In genomic region chr17:8248751-8249607, GRCh38 we compare ENCODE assay signal across 8 cellular contexts. TPM values are rescaled to one million over a fixed set of nuclear protein-coding genes. Genes with fewer than 3 reads are reported as not detected.
DNase-seq lines count a peak whose midpoint lies in the region; ATAC-seq and TF ChIP-seq lines count a peak whose summit lies in the region.

TSS of gene PFAS (plus strand) at chr17:8249289. CDS start at chr17:8253938, 4,649 bp downstream.

- H3K9me3 Mint-ChIP-seq in activated CD4-positive, alpha-beta T cell treated with anti-CD3 and anti-CD28 coated beads, Interleukin-2, amount 10 ng/mL, durations not matched to agents 24 days and 14 days, result no peaks in the 10 kb centered on the region

- intact Hi-C loops in activated CD4-positive, alpha-beta T cell treated with anti-CD3 and anti-CD28 coated beads, Interleukin-2, amount 10 ng/mL, durations not matched to agents 24 days and 14 days (cut with micrococcal nuclease), result loop anchor here (1.0 to 5.0 kb wide), 6 partner anchors 27 to 134 kb away; partner anchors contain the start of genes RANGRF and RPL26
- intact Hi-C loops in colonic mucosa (cut with DNase I), result no loop called here
- intact Hi-C loops in left colon (cut with DNase I, micrococcal nuclease), result loop anchor here in 1 of 2 donors (10.0 kb wide), 1 partner anchor 46 kb away; the partner anchor contains the start of gene SLC25A35

- no peaks in the 10 kb centered on the region for H3K4me1 ChIP-seq in colonic mucosa

- peak within 1 kb of the TSS; percentile 98 for H3K27ac ChIP-seq in colonic mucosa

- no peaks in the 10 kb centered on the region for H3K36me3 ChIP-seq in colonic mucosa

- H3K4me1 Mint-ChIP-seq in activated CD4-positive, alpha-beta T cell treated with anti-CD3 and anti-CD28 coated beads, Interleukin-2, amount 10 ng/mL, durations not matched to agents 24 days and 14 days, result peaks cover 36% of the 10 kb centered on the region

- ATAC-seq in HG03457 (IDR thresholded peaks at IDR 0.05; ENCODE audit: unreplicated experiment) (peak; percentile 43), left colon (peak; percentile 70)

- peak within 1 kb of the TSS; percentile 63 to 71 for H3K9ac ChIP-seq in colonic mucosa (ENCODE audit: low read depth in 2 of 2, low read length in 2 of 2)

- no peak for TF ChIP-seq CTCF in AG09309 (IDR thresholded peaks at IDR 0.05; ENCODE audit: control insufficient read depth, insufficient read depth, low read depth, low read length, missing control alignments)
- no peak for TF ChIP-seq CTCF in colonic mucosa (IDR thresholded peaks at IDR 0.05)

- peaks cover 29% of the 10 kb centered on the region for H3K36me3 Mint-ChIP-seq in activated CD4-positive, alpha-beta T cell treated with anti-CD3 and anti-CD28 coated beads, Interleukin-2, amount 10 ng/mL, durations not matched to agents 24 days and 14 days (ENCODE audit: low read depth)

- DNase-seq in AG09309 (ENCODE audit: low read depth), result peak; percentile 58
- peak; percentile 80 to 92 for DNase-seq in NCI-H526 (lab: John Stamatoyannopoulos, UW)
- peak; percentile 99 for DNase-seq in activated CD4-positive, alpha-beta T cell treated with anti-CD3 and anti-CD28 coated beads, Interleukin-2, amount 10 ng/mL, durations not matched to agents 24 days and 14 days
- peak; percentile 98 for DNase-seq in colonic mucosa
- peak; percentile 96 to 98 for DNase-seq in left colon
- peak; percentile 96 to 99 (median 96) for DNase-seq in stimulated activated CD4-positive, alpha-beta T cell treated with anti-CD3 and anti-CD28 coated beads, Interleukin-1b, Interleukin-23, amount 100 ng/mL, for 24 hours (ENCODE audit: low read depth in 4 of 4, low spot score in 1 of 4)

- H3K27me3 Mint-ChIP-seq in activated CD4-positive, alpha-beta T cell treated with anti-CD3 and anti-CD28 coated beads, Interleukin-2, amount 10 ng/mL, durations not matched to agents 24 days and 14 days, result no peaks in the 10 kb centered on the region

- TF ChIP-seq POLR2A in GM18951 (IDR thresholded peaks at IDR 0.05; ENCODE audit: extremely low read depth, insufficient read depth, insufficient read length), result peak; percentile 78

- peak within 1 kb of the TSS; percentile 98 for H3K4me3 ChIP-seq in AG09309 (ENCODE audit: control insufficient read depth, low read depth, low read length)
- peak within 1 kb of the TSS; percentile 70 for H3K4me3 ChIP-seq in colonic mucosa

- peak within 1 kb of the TSS; percentile 92 for H3K4me3 Mint-ChIP-seq in activated CD4-positive, alpha-beta T cell treated with anti-CD3 and anti-CD28 coated beads, Interleukin-2, amount 10 ng/mL, durations not matched to agents 24 days and 14 days

- peak within 1 kb of the TSS; percentile 99 for H3K27ac Mint-ChIP-seq in activated CD4-positive, alpha-beta T cell treated with anti-CD3 and anti-CD28 coated beads, Interleukin-2, amount 10 ng/mL, durations not matched to agents 24 days and 14 days

- H3K9me3 ChIP-seq in colonic mucosa, result no peaks in the 10 kb centered on the region

- H3K27me3 ChIP-seq in colonic mucosa, result no peaks in the 10 kb centered on the region

- in situ Hi-C loops in GM18951 (cut with MboI; ENCODE audit: low sequenced_read_pairs, unreplicated experiment), result no loop called here

RNA-seq across cellular contexts. Expression of gene PFAS, which starts in this region (rescaled TPM):
- 208 and 211 TPM in 2 replicates for total RNA-seq in activated CD4-positive, alpha-beta T cell treated with anti-CD3 and anti-CD28 coated beads, Interleukin-2, amount 10 ng/mL, durations not matched to agents 24 days and 14 days
- total RNA-seq in colonic mucosa (10 to 100 TPM; 13.6 to 61.7 TPM), left colon (10 to 100 TPM; 17.0 to 23.9 TPM)

Comparison
In these comparisons a context has a peak if more than half of its experiments do, and no peak if none do; other contexts are left out.
1. Peak in every context shown above with its lines: DNase-seq, ATAC-seq, H3K4me3 ChIP-seq and H3K27ac ChIP-seq.